Comparison of ENCODE assay signal across 24 cellular contexts in genomic region chrX:94751611-94752010, GRCh38.
DNase-seq lines count a peak whose midpoint lies in the region; ATAC-seq, FAIRE-seq and TF ChIP-seq lines count a peak whose summit lies in the region.
"Had no signal": no experiment of that assay in that cellular context is flagged by ENCODE, and none has a peak within 500 bp of the region (broad histone marks: within the 10 kb centered on the region; RNA-seq: fewer than 3 reads in every experiment).

No MANE protein-coding gene starts in this region.

- POLR2A ChIA-PET in MCF 10A (lab: Yijun Ruan, JAX), result no interaction called here
- POLR2A ChIA-PET in GM12878 (lab: Charles Lee), result no interaction called here
- POLR2A ChIA-PET in Caco-2 (lab: Charles Lee), result no interaction called here

- TF ChIP-seq POLR2A in breast epithelium (IDR thresholded peaks at IDR 0.05) (no peak), GM12878 (IDR thresholded peaks at IDR 0.05; ENCODE audit: low read depth, low read length) (no peak)

- H3K4me2 ChIP-seq in KMS-11 (no peak overlapping the region), GM12878 (ENCODE audit: control insufficient read depth, insufficient read depth) (no peak overlapping the region), smooth muscle cell (no peak overlapping the region)

- DNase-seq in MCF 10A (ENCODE audit: unreplicated experiment) (peak; percentile 11), breast epithelium (ENCODE audit: low spot score in 2 of 2) (no peak), GM12878 (ENCODE audit: low read depth, low spot score) (no peak), smooth muscle cell (lab: John Stamatoyannopoulos, UW; ENCODE audit: unreplicated experiment) (no peak), GM13977 (ENCODE audit: low spot score) (no peak), Caco-2 (no peak)
- DNase-seq in activated naive CD4-positive, alpha-beta T cell (lab: John Stamatoyannopoulos, UW), result no peak
- DNase-seq: activated CD4-positive, alpha-beta T cell treated with anti-CD3 and anti-CD28 coated beads for 1 hour; DMS79 treated with DMSO at 0.1 percent for 48 hours; effector CD8-positive, alpha-beta T cell; gastrocnemius medialis; IMR-90; midbrain; NCI-H1930; NCI-H446; psoas muscle; stimulated activated CD4-positive, alpha-beta T cell treated with anti-CD3 and anti-CD28 coated beads, Interleukin-2, amount 100 ng/mL, for 24 hours; stimulated activated naive B cell treated with anti-CD40 and anti-IgM and Interleukin-4, amounts not matched to agents 10 μg/mL and 1 μg/mL and 100 μg/mL, for 72 hours; SW 1271 had no signal

- H3K4me1 ChIP-seq in breast epithelium, result no peaks in the 10 kb centered on the region
- H3K4me1 ChIP-seq in KMS-11 (ENCODE audit: low read depth, poor library complexity, severe bottlenecking), result no peaks in the 10 kb centered on the region
- H3K4me1 ChIP-seq in GM12878 (ENCODE audit: control insufficient read depth, insufficient read depth, low read length), result no peaks in the 10 kb centered on the region
- H3K4me1 ChIP-seq in smooth muscle cell (ENCODE audit: low read depth), result no peaks in the 10 kb centered on the region
- no peaks in the 10 kb centered on the region for H3K4me1 ChIP-seq in Caco-2
- H3K4me1 ChIP-seq: gastrocnemius medialis, psoas muscle had no signal

- H3K27ac Mint-ChIP-seq in MCF 10A (ENCODE audit: low read depth, unreplicated experiment) (no peak overlapping the region), Caco-2 (ENCODE audit: unreplicated experiment) (no peak overlapping the region)
- H3K27ac Mint-ChIP-seq: activated naive CD8-positive, alpha-beta T cell; activated T-helper 1 cell treated with anti-CD3 and anti-CD28 coated beads, Interleukin-12 subunit alpha, Interleukin-12 subunit beta, Interleukin-2, Interleukin-4 antibody, amounts not matched to agents 30 ng/mL and 10 ng/mL and 1 ng/mL, durations not matched to agents 14 hours and 24 hours and 36 hours; stimulated activated naive B cell treated with anti-CD40 and anti-IgM and Interleukin-4, amounts not matched to agents 10 μg/mL and 1 μg/mL and 100 μg/mL, for 72 hours had no signal

- TF ChIP-seq CTCF in MCF 10A (IDR thresholded peaks at IDR 0.05; ENCODE audit: unreplicated experiment) (no peak), breast epithelium (IDR thresholded peaks at IDR 0.05) (no peak), KMS-11 (conservative IDR thresholded peaks at IDR 0.05; ENCODE audit: low read depth, low read length) (peak; percentile 25; the same call in 1 of the 2 replicates), GM12878 (IDR thresholded peaks at IDR 0.05 in 2 of 3, conservative IDR thresholded peaks at IDR 0.05 in 1 of 3; ENCODE audit: control insufficient read depth in 2 of 3, extremely low read depth in 1 of 3, insufficient read depth in 1 of 3, low read depth in 3 of 3, low read length in 3 of 3) (peak in 1 of 3 experiments; percentile 8; a peak in 1 of 6 replicates), smooth muscle cell (IDR thresholded peaks at IDR 0.05; ENCODE audit: borderline replicate concordance, insufficient read depth, poor library complexity, severe bottlenecking) (no peak), GM13977 (IDR thresholded peaks at IDR 0.05; ENCODE audit: extremely low read depth, insufficient read depth, missing control alignments) (no peak), Caco-2 (IDR thresholded peaks at IDR 0.05; ENCODE audit: insufficient read depth in 1 of 2, low read depth in 1 of 2, low read length in 1 of 2, severe bottlenecking in 1 of 2, unreplicated experiment in 1 of 2) (no peak)

- FAIRE-seq in GM12878 (lab: Jason Lieb, UNC), result no peak

- H3K9me3 Mint-ChIP-seq in MCF 10A (ENCODE audit: unreplicated experiment) (no peaks in the 10 kb centered on the region), Caco-2 (ENCODE audit: unreplicated experiment) (no peaks in the 10 kb centered on the region)
- H3K9me3 Mint-ChIP-seq: activated T-helper 1 cell treated with anti-CD3 and anti-CD28 coated beads, Interleukin-12 subunit alpha, Interleukin-12 subunit beta, Interleukin-2, Interleukin-4 antibody, amounts not matched to agents 30 ng/mL and 10 ng/mL and 1 ng/mL, durations not matched to agents 14 hours and 24 hours and 36 hours; stimulated activated naive B cell treated with anti-CD40 and anti-IgM and Interleukin-4, amounts not matched to agents 10 μg/mL and 1 μg/mL and 100 μg/mL, for 72 hours had no signal

- H3K4me1 Mint-ChIP-seq in MCF 10A (ENCODE audit: insufficient read depth, unreplicated experiment) (no peaks in the 10 kb centered on the region), Caco-2 (ENCODE audit: low read depth, unreplicated experiment) (no peaks in the 10 kb centered on the region)
- H3K4me1 Mint-ChIP-seq: stimulated activated naive B cell treated with anti-CD40 and anti-IgM and Interleukin-4, amounts not matched to agents 10 μg/mL and 1 μg/mL and 100 μg/mL, for 72 hours had no signal

- TF ChIP-seq RAD21 in GM12878 (IDR thresholded peaks at IDR 0.05; ENCODE audit: insufficient read depth, low read depth, low read length), result peak; percentile 30; the same call in 1 of the 2 replicates

- no peaks in the 10 kb centered on the region for H4K20me1 ChIP-seq in KMS-11 (ENCODE audit: insufficient read depth)
- H4K20me1 ChIP-seq in GM12878 (ENCODE audit: control insufficient read depth, insufficient read depth), result no peaks in the 10 kb centered on the region
- H4K20me1 ChIP-seq in smooth muscle cell (ENCODE audit: low read depth), result no peaks in the 10 kb centered on the region

- in situ Hi-C loops in GM12878 (cut with MboI) (no loop called here), GM13977 (cut with MboI; ENCODE audit: low pct_unique_long_range_greater_than_20kb, low sequenced_read_pairs, unreplicated experiment) (no loop called here)

- H3K9me3 ChIP-seq in breast epithelium (peaks cover 0 to 4% of the 10 kb centered on the region in 2 donors), GM12878 (replicated peaks; ENCODE audit: control insufficient read depth, insufficient read depth, low read length) (no peaks in the 10 kb centered on the region), smooth muscle cell (replicated peaks; ENCODE audit: low read depth) (no peaks in the 10 kb centered on the region), Caco-2 (no peaks in the 10 kb centered on the region)
- H3K9me3 ChIP-seq: gastrocnemius medialis, psoas muscle had no signal

- no peaks in the 10 kb centered on the region for H3K79me2 ChIP-seq in KMS-11 (ENCODE audit: insufficient read depth, low read depth)
- H3K79me2 ChIP-seq in GM12878 (ENCODE audit: control insufficient read depth, insufficient read depth, low read length), result no peaks in the 10 kb centered on the region
- H3K79me2 ChIP-seq in smooth muscle cell (ENCODE audit: low read depth), result no peaks in the 10 kb centered on the region

- H3K27me3 ChIP-seq in breast epithelium, result peaks cover 0 to 10% of the 10 kb centered on the region in 2 donors
- H3K27me3 ChIP-seq in KMS-11 (ENCODE audit: insufficient read depth, low read depth), result no peaks in the 10 kb centered on the region
- no peaks in the 10 kb centered on the region for H3K27me3 ChIP-seq in GM12878 (replicated peaks in 1 of 2; ENCODE audit: control insufficient read depth in 2 of 2, insufficient read depth in 2 of 2, low read length in 1 of 2)
- H3K27me3 ChIP-seq in smooth muscle cell (ENCODE audit: low read depth), result no peaks in the 10 kb centered on the region
- H3K27me3 ChIP-seq in Caco-2 (replicated peaks; ENCODE audit: control insufficient read depth, insufficient read depth, low read length), result no peaks in the 10 kb centered on the region
- H3K27me3 ChIP-seq: gastrocnemius medialis had no signal

- H3K27me3 Mint-ChIP-seq in MCF 10A (ENCODE audit: insufficient read depth, unreplicated experiment) (peaks cover 32% of the 10 kb centered on the region), Caco-2 (ENCODE audit: insufficient read depth, unreplicated experiment) (no peaks in the 10 kb centered on the region)
- H3K27me3 Mint-ChIP-seq: activated naive CD8-positive, alpha-beta T cell; stimulated activated naive B cell treated with anti-CD40 and anti-IgM and Interleukin-4, amounts not matched to agents 10 μg/mL and 1 μg/mL and 100 μg/mL, for 72 hours had no signal

- H3K4me3 ChIP-seq in breast epithelium, result no peak overlapping the region
- no peak overlapping the region for H3K4me3 ChIP-seq in KMS-11 (IDR thresholded peaks at IDR 0.05; ENCODE audit: insufficient read depth, low read depth, low read length)
- H3K4me3 ChIP-seq in GM12878, result no peak overlapping the region
- H3K4me3 ChIP-seq in smooth muscle cell, result no peak overlapping the region
- H3K4me3 ChIP-seq in Caco-2 (ENCODE audit: low read depth, low read length), result no peak overlapping the region
- H3K4me3 ChIP-seq: gastrocnemius medialis, psoas muscle had no signal

- BruUV-seq in MCF 10A (replicated peaks; lab: Mats Ljungman, UMichigan), result no TSS peak
- no TSS peak for BruUV-seq in GM12878 (replicated peaks; lab: Mats Ljungman, UMichigan)
- BruUV-seq in Caco-2 (replicated peaks; lab: Mats Ljungman, UMichigan), result no TSS peak

- H3K4me3 Mint-ChIP-seq in MCF 10A (ENCODE audit: unreplicated experiment) (no peak overlapping the region), Caco-2 (ENCODE audit: unreplicated experiment) (no peak overlapping the region)
- H3K4me3 Mint-ChIP-seq: activated naive CD8-positive, alpha-beta T cell; activated T-helper 1 cell treated with anti-CD3 and anti-CD28 coated beads, Interleukin-12 subunit alpha, Interleukin-12 subunit beta, Interleukin-2, Interleukin-4 antibody, amounts not matched to agents 30 ng/mL and 10 ng/mL and 1 ng/mL, durations not matched to agents 14 hours and 24 hours and 36 hours; stimulated activated naive B cell treated with anti-CD40 and anti-IgM and Interleukin-4, amounts not matched to agents 10 μg/mL and 1 μg/mL and 100 μg/mL, for 72 hours had no signal

- TF ChIP-seq EP300 in GM12878 (IDR thresholded peaks at IDR 0.05; ENCODE audit: borderline replicate concordance in 1 of 2, control insufficient read depth in 1 of 2, low read depth in 2 of 2, low read length in 2 of 2), result no peak

- H3K36me3 ChIP-seq in breast epithelium (no peaks in the 10 kb centered on the region), KMS-11 (ENCODE audit: insufficient read depth) (no peaks in the 10 kb centered on the region), GM12878 (ENCODE audit: control insufficient read depth in 2 of 2, insufficient read depth in 2 of 2, low read length in 1 of 2) (no peaks in the 10 kb centered on the region), smooth muscle cell (ENCODE audit: low read depth) (no peaks in the 10 kb centered on the region), Caco-2 (ENCODE audit: control insufficient read depth, insufficient read depth, low read length) (no peaks in the 10 kb centered on the region)
- H3K36me3 ChIP-seq: gastrocnemius medialis had no signal

- CTCF ChIA-PET in MCF 10A (lab: Yijun Ruan, JAX) (no interaction called here), GM12878 (lab: Yijun Ruan, JAX) (interaction anchor here (0.7 to 2.0 kb wide), 4 partner anchors 25 to 337 kb away, joined by 3 to 13 read pairs (median 3); no protein-coding TSS in a partner anchor), Caco-2 (lab: Charles Lee) (no interaction called here)

- ATAC-seq in GM12878, result no peak
- ATAC-seq: esophagus mucosa; gastrocnemius medialis; psoas muscle; stimulated activated naive B cell treated with anti-CD40 and anti-IgM and Interleukin-4, amounts not matched to agents 10 μg/mL and 1 μg/mL and 100 μg/mL, for 72 hours had no signal

- intact Hi-C loops in MCF 10A (cut with micrococcal nuclease), result no loop called here
- intact Hi-C loops in breast epithelium (cut with DNase I; ENCODE audit: low total_unique reads), result no loop called here
- intact Hi-C loops in GM12878 (cut with micrococcal nuclease; ENCODE audit: unreplicated experiment), result loop anchor here (5.0 kb wide), 1 partner anchor 331 kb away; no protein-coding TSS in a partner anchor
- intact Hi-C loops in Caco-2 (cut with micrococcal nuclease; ENCODE audit: unreplicated experiment), result no loop called here

- H3K9ac ChIP-seq in KMS-11, result no peak overlapping the region
- H3K9ac ChIP-seq in GM12878 (ENCODE audit: control insufficient read depth, insufficient read depth, low read length), result no peak overlapping the region
- H3K9ac ChIP-seq in smooth muscle cell (ENCODE audit: low read depth), result no peak overlapping the region

- H3K36me3 Mint-ChIP-seq in MCF 10A (ENCODE audit: insufficient read depth, unreplicated experiment), result no peaks in the 10 kb centered on the region
- no peaks in the 10 kb centered on the region for H3K36me3 Mint-ChIP-seq in Caco-2 (ENCODE audit: insufficient read depth, unreplicated experiment)
- H3K36me3 Mint-ChIP-seq: activated naive CD8-positive, alpha-beta T cell; stimulated activated naive B cell treated with anti-CD40 and anti-IgM and Interleukin-4, amounts not matched to agents 10 μg/mL and 1 μg/mL and 100 μg/mL, for 72 hours had no signal

- no peaks in the 10 kb centered on the region for H3F3A ChIP-seq in smooth muscle cell (ENCODE audit: low read depth)

- SMC1A ChIA-PET in GM12878 (lab: Charles Lee; ENCODE audit: uncharacterized antibody, unreplicated experiment), result interaction anchor here (1.2 to 2.2 kb wide), 2 partner anchors 325 to 583 kb away, joined by 3 to 16 read pairs; no protein-coding TSS in a partner anchor

- RAD21 ChIA-PET in GM12878 (lab: Charles Lee; ENCODE audit: unreplicated experiment), result interaction anchor here (0.7 to 1.1 kb wide), 5 partner anchors 319 to 326 kb away, joined by 3 to 5 read pairs (median 4); no protein-coding TSS in a partner anchor

- no peak overlapping the region for H2AFZ ChIP-seq in KMS-11 (ENCODE audit: low read depth)
- no peak overlapping the region for H2AFZ ChIP-seq in GM12878 (ENCODE audit: control insufficient read depth, low read depth, low read length)
- peak overlapping the region; percentile 24 for H2AFZ ChIP-seq in smooth muscle cell (ENCODE audit: low read depth)

- H3K27ac ChIP-seq in breast epithelium (no peak overlapping the region), KMS-11 (no peak overlapping the region), GM12878 (ENCODE audit: control insufficient read depth, insufficient read depth) (no peak overlapping the region), smooth muscle cell (ENCODE audit: low read depth) (no peak overlapping the region)
- H3K27ac ChIP-seq: gastrocnemius medialis, HL-60, psoas muscle had no signal
